ENCODE assay signal across 22 cellular contexts in the genomic region with DNA sequence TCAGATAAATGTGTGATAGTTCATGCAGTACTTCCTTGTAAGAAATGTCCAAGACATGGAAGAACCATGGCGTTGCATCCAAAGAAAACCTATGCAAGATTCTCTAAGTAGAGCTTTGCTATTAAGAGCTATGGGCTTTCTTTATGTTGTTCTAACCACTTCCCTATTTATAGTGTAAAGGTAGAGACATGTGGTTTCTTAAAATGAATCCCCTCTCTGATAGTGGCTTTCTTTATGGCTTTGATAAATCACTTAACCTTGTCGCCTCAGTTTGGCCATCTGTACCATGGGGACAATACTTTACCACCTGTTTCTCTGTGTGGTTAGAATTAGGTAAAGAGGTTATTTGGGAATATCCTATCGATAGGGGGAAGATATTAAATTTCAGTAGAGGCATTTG.
A peak's percentile ranks its signal among the peaks of the same experiment; 100 is the strongest.
DNase-seq lines count a peak whose midpoint lies in the region; ATAC-seq and TF ChIP-seq lines count a peak whose summit lies in the region.
"Had no signal": no experiment of that assay in that cellular context is flagged by ENCODE, and none has a peak within 500 bp of the region (broad histone marks: within the 10 kb centered on the region; RNA-seq: fewer than 3 reads in every experiment).

No MANE protein-coding gene starts in this region.

- DNase-seq in activated CD8-positive, alpha-beta T cell treated with anti-CD3 and anti-CD28 coated beads for 36 hours = no peak
- no peak for DNase-seq in activated CD8-positive, alpha-beta T cell treated with anti-CD3 and anti-CD28 coated beads, Interleukin-2, amount 10 ng/mL, durations not matched to agents 7 days and 5 days
- no peak for DNase-seq in osteoblast (ENCODE audit: insufficient read length, low spot score, missing footprints)
- no peak for DNase-seq in NCI-H2107 (lab: John Stamatoyannopoulos, UW)
- no peak for DNase-seq in activated naive CD4-positive, alpha-beta T cell treated with Interleukin-2 at 50 U/mL for 16 hours
- DNase-seq in stimulated activated CD4-positive, alpha-beta T cell treated with anti-CD3 and anti-CD28 coated beads, Interleukin-4, amount 100 ng/mL, for 4 hours = no peak
- DNase-seq: activated CD4-positive, alpha-beta T cell treated with anti-CD3 and anti-CD28 coated beads for 1 hour; anterior cingulate cortex; C1 segment of cervical spinal cord; cerebellar nuclear complex; effector CD8-positive, alpha-beta T cell; head of caudate nucleus; left ventricle myocardium inferior; NCI-H2171 treated with DMSO at 0.1 percent for 48 hours; NCI-H748 treated with DMSO at 0.1 percent for 48 hours; stimulated activated CD4-positive, alpha-beta T cell treated with anti-CD3 and anti-CD28 coated beads, Interleukin-12 subunit alpha, Interleukin-12 subunit beta, amount 100 ng/mL, for 4 hours; T1000 had no signal

- H3K27me3 ChIP-seq in osteoblast (ENCODE audit: insufficient read depth, low read length) = no peaks in the 10 kb centered on the region
- H3K27me3 ChIP-seq: neutrophil, tibial nerve had no signal

- peaks cover 11% of the 10 kb centered on the region for H3K4me1 ChIP-seq in osteoblast (ENCODE audit: insufficient read depth, low read length)

- H3K27ac Mint-ChIP-seq in activated CD8-positive, alpha-beta T cell treated with anti-CD3 and anti-CD28 coated beads for 36 hours = no peak overlapping the region
- no peak overlapping the region for H3K27ac Mint-ChIP-seq in activated CD8-positive, alpha-beta T cell treated with anti-CD3 and anti-CD28 coated beads, Interleukin-2, amount 10 ng/mL, durations not matched to agents 7 days and 5 days

- H3K27me3 Mint-ChIP-seq in activated CD8-positive, alpha-beta T cell treated with anti-CD3 and anti-CD28 coated beads for 36 hours = no peaks in the 10 kb centered on the region
- H3K27me3 Mint-ChIP-seq in activated CD8-positive, alpha-beta T cell treated with anti-CD3 and anti-CD28 coated beads, Interleukin-2, amount 10 ng/mL, durations not matched to agents 7 days and 5 days (ENCODE audit: low read depth) = no peaks in the 10 kb centered on the region

- no peak overlapping the region for H3K4me3 Mint-ChIP-seq in activated CD8-positive, alpha-beta T cell treated with anti-CD3 and anti-CD28 coated beads for 36 hours
- H3K4me3 Mint-ChIP-seq in activated CD8-positive, alpha-beta T cell treated with anti-CD3 and anti-CD28 coated beads, Interleukin-2, amount 10 ng/mL, durations not matched to agents 7 days and 5 days = no peak overlapping the region

- H3K4me3 ChIP-seq in osteoblast (ENCODE audit: insufficient read depth, low read length) = no peak overlapping the region
- H3K4me3 ChIP-seq: left ventricle myocardium inferior, SK-N-MC, tibial nerve had no signal

- ATAC-seq in activated CD8-positive, alpha-beta T cell treated with anti-CD3 and anti-CD28 coated beads for 36 hours = peak; percentile 34
- no peak for ATAC-seq in activated CD8-positive, alpha-beta T cell treated with anti-CD3 and anti-CD28 coated beads, Interleukin-2, amount 10 ng/mL, durations not matched to agents 7 days and 5 days
- ATAC-seq in GM21526 (IDR thresholded peaks at IDR 0.05; ENCODE audit: low FRiP score, unreplicated experiment) (peak; percentile 61), HG03558 (IDR thresholded peaks at IDR 0.05; ENCODE audit: extremely low read depth, unreplicated experiment) (peak; percentile 56)

- peaks cover 8% of the 10 kb centered on the region for H3K4me1 Mint-ChIP-seq in activated CD8-positive, alpha-beta T cell treated with anti-CD3 and anti-CD28 coated beads for 36 hours (ENCODE audit: low read depth)
- peaks cover 9% of the 10 kb centered on the region for H3K4me1 Mint-ChIP-seq in activated CD8-positive, alpha-beta T cell treated with anti-CD3 and anti-CD28 coated beads, Interleukin-2, amount 10 ng/mL, durations not matched to agents 7 days and 5 days (ENCODE audit: low read depth)

- H3K79me2 ChIP-seq in osteoblast (ENCODE audit: insufficient read depth, low read length) = no peaks in the 10 kb centered on the region

- intact Hi-C loops in activated CD8-positive, alpha-beta T cell treated with anti-CD3 and anti-CD28 coated beads for 36 hours (cut with micrococcal nuclease) = no loop called here

- CTCF ChIA-PET in activated CD8-positive, alpha-beta T cell treated with anti-CD3 and anti-CD28 coated beads for 36 hours (lab: Charles Lee) = no interaction called here
- CTCF ChIA-PET in activated CD8-positive, alpha-beta T cell treated with anti-CD3 and anti-CD28 coated beads, Interleukin-2, amount 10 ng/mL, durations not matched to agents 7 days and 5 days (lab: Charles Lee) = interaction anchor here (0.6 to 1.3 kb wide), 2 partner anchors 201 to 1134 kb away, joined by 3 to 5 read pairs; no protein-coding TSS in a partner anchor

- H3K4me2 ChIP-seq in osteoblast (ENCODE audit: insufficient read depth, low read length) = no peak overlapping the region

- H3K36me3 ChIP-seq in osteoblast (ENCODE audit: insufficient read depth, low read length) = no peaks in the 10 kb centered on the region
- H3K36me3 ChIP-seq: neutrophil had no signal

- H3K36me3 Mint-ChIP-seq in activated CD8-positive, alpha-beta T cell treated with anti-CD3 and anti-CD28 coated beads for 36 hours (ENCODE audit: low read depth) = peaks cover 7% of the 10 kb centered on the region
- H3K36me3 Mint-ChIP-seq in activated CD8-positive, alpha-beta T cell treated with anti-CD3 and anti-CD28 coated beads, Interleukin-2, amount 10 ng/mL, durations not matched to agents 7 days and 5 days (ENCODE audit: low read depth) = no peaks in the 10 kb centered on the region

- H3K9me3 ChIP-seq in osteoblast (ENCODE audit: low read depth, low read length) = no peaks in the 10 kb centered on the region
- H3K9me3 ChIP-seq: neutrophil had no signal

- no peaks in the 10 kb centered on the region for H4K20me1 ChIP-seq in osteoblast (ENCODE audit: insufficient read depth, low read length)

- H3K27ac ChIP-seq in osteoblast (ENCODE audit: low read depth, low read length) = peak overlapping the region; percentile 84
- H3K27ac ChIP-seq: left ventricle myocardium inferior, neutrophil, SK-N-MC, tibial nerve had no signal

- H2AFZ ChIP-seq in osteoblast (ENCODE audit: low read length) = no peak overlapping the region

- POLR2A ChIA-PET in activated CD8-positive, alpha-beta T cell treated with anti-CD3 and anti-CD28 coated beads for 36 hours (lab: Charles Lee) = no interaction called here
- POLR2A ChIA-PET in activated CD8-positive, alpha-beta T cell treated with anti-CD3 and anti-CD28 coated beads, Interleukin-2, amount 10 ng/mL, durations not matched to agents 7 days and 5 days (lab: Charles Lee) = no interaction called here

- TF ChIP-seq CTCF in activated CD8-positive, alpha-beta T cell treated with anti-CD3 and anti-CD28 coated beads for 36 hours (IDR thresholded peaks at IDR 0.05) = no peak
- no peak for TF ChIP-seq CTCF in osteoblast (IDR thresholded peaks at IDR 0.05; ENCODE audit: extremely low read depth, low read depth, low read length)

- no peaks in the 10 kb centered on the region for H3K9me3 Mint-ChIP-seq in activated CD8-positive, alpha-beta T cell treated with anti-CD3 and anti-CD28 coated beads for 36 hours
- H3K9me3 Mint-ChIP-seq in activated CD8-positive, alpha-beta T cell treated with anti-CD3 and anti-CD28 coated beads, Interleukin-2, amount 10 ng/mL, durations not matched to agents 7 days and 5 days (ENCODE audit: insufficient read depth) = no peaks in the 10 kb centered on the region
